Comparison of ENCODE assay signal across 17 cellular contexts in genomic region chr4:128384091-128384520, GRCh38.
DNase-seq lines count a peak whose midpoint lies in the region; ATAC-seq, FAIRE-seq and TF ChIP-seq lines count a peak whose summit lies in the region.
"Had no signal": no experiment of that assay in that cellular context is flagged by ENCODE, and none has a peak within 500 bp of the region (broad histone marks: within the 10 kb centered on the region; RNA-seq: fewer than 3 reads in every experiment).

No MANE protein-coding gene starts in this region.

- H3K27me3 ChIP-seq in astrocyte (ENCODE audit: insufficient read depth, low read length), result no peaks in the 10 kb centered on the region
- no peaks in the 10 kb centered on the region for H3K27me3 ChIP-seq in hepatocyte
- H3K27me3 ChIP-seq: foreskin keratinocyte had no signal

- no peaks in the 10 kb centered on the region for H3K9me2 ChIP-seq in hepatocyte (replicated peaks; ENCODE audit: insufficient read depth)

- H3K36me3 ChIP-seq in astrocyte (ENCODE audit: insufficient read depth, low read length) (no peaks in the 10 kb centered on the region), hepatocyte (replicated peaks; ENCODE audit: insufficient read depth, low read depth) (no peaks in the 10 kb centered on the region), urinary bladder (ENCODE audit: insufficient read depth) (no peaks in the 10 kb centered on the region)

- no peak for TF ChIP-seq CTCF in astrocyte (IDR thresholded peaks at IDR 0.05; ENCODE audit: insufficient read depth, low read depth, low read length)
- no peak for TF ChIP-seq CTCF in hepatocyte (IDR thresholded peaks at IDR 0.05; ENCODE audit: poor library complexity)

- 43% methylated on average over 2 of the region's 2 CpGs for WGBS in hepatocyte (ENCODE audit: low lambda C conversion rate, missing lambda C conversion rate)
- WGBS in urinary bladder, result 49% methylated on average over 2 of the region's 2 CpGs

- no peaks in the 10 kb centered on the region for H3K36me3 Mint-ChIP-seq in astrocyte (ENCODE audit: low read depth, unreplicated experiment)
- H3K36me3 Mint-ChIP-seq in activated CD8-positive, alpha-beta T cell treated with anti-CD3 and anti-CD28 coated beads, Interleukin-2, amount 10 ng/mL, durations not matched to agents 7 days and 5 days (ENCODE audit: low read depth), result no peaks in the 10 kb centered on the region
- H3K36me3 Mint-ChIP-seq: CD4-positive, alpha-beta memory T cell had no signal

- H3K27ac ChIP-seq in astrocyte (ENCODE audit: low read depth, low read length) (peak overlapping the region; percentile 24), hepatocyte (peak overlapping the region; percentile 41), urinary bladder (ENCODE audit: low read depth) (peak overlapping the region; percentile 54)
- H3K27ac ChIP-seq: foreskin keratinocyte had no signal

- peak; percentile 78 for FAIRE-seq in astrocyte (lab: Jason Lieb, UNC)
- FAIRE-seq: G401.6, islet of Langerhans had no signal

- H4K20me1 ChIP-seq in astrocyte (ENCODE audit: insufficient read depth, low read length), result no peaks in the 10 kb centered on the region
- H4K20me1 ChIP-seq in hepatocyte (ENCODE audit: insufficient read depth, poor library complexity, severe bottlenecking), result no peaks in the 10 kb centered on the region

- H3K4me2 ChIP-seq in astrocyte (ENCODE audit: low read length) (peak overlapping the region; percentile 19), hepatocyte (no peak overlapping the region)

- no peaks in the 10 kb centered on the region for H3K27me3 Mint-ChIP-seq in astrocyte (ENCODE audit: low read depth, unreplicated experiment)
- no peaks in the 10 kb centered on the region for H3K27me3 Mint-ChIP-seq in activated CD8-positive, alpha-beta T cell treated with anti-CD3 and anti-CD28 coated beads, Interleukin-2, amount 10 ng/mL, durations not matched to agents 7 days and 5 days (ENCODE audit: low read depth)
- H3K27me3 Mint-ChIP-seq: CD4-positive, alpha-beta memory T cell had no signal

- CTCF ChIA-PET in activated CD8-positive, alpha-beta T cell treated with anti-CD3 and anti-CD28 coated beads, Interleukin-2, amount 10 ng/mL, durations not matched to agents 7 days and 5 days (lab: Charles Lee), result no interaction called here

- H3K9me3 ChIP-seq in astrocyte (ENCODE audit: insufficient read depth, low read depth, low read length), result no peaks in the 10 kb centered on the region
- no peaks in the 10 kb centered on the region for H3K9me3 ChIP-seq in hepatocyte (ENCODE audit: low read depth)

- no peak overlapping the region for H3K4me3 ChIP-seq in astrocyte (ENCODE audit: insufficient read depth, low read depth, low read length)
- H3K4me3 ChIP-seq in hepatocyte, result no peak overlapping the region
- H3K4me3 ChIP-seq in urinary bladder (ENCODE audit: low read depth, low read length), result no peak overlapping the region

- H3K9me3 Mint-ChIP-seq in astrocyte (ENCODE audit: unreplicated experiment), result peaks cover 2% of the 10 kb centered on the region
- no peaks in the 10 kb centered on the region for H3K9me3 Mint-ChIP-seq in activated CD8-positive, alpha-beta T cell treated with anti-CD3 and anti-CD28 coated beads, Interleukin-2, amount 10 ng/mL, durations not matched to agents 7 days and 5 days (ENCODE audit: insufficient read depth)
- H3K9me3 Mint-ChIP-seq: activated T-helper 1 cell treated with anti-CD3 and anti-CD28 coated beads, Interleukin-12 subunit alpha, Interleukin-12 subunit beta, Interleukin-2, Interleukin-4 antibody, amounts not matched to agents 30 ng/mL and 10 ng/mL and 1 ng/mL, durations not matched to agents 14 hours and 24 hours and 36 hours had no signal

- H3K27ac Mint-ChIP-seq in astrocyte (ENCODE audit: unreplicated experiment), result peak overlapping the region; percentile 93
- H3K27ac Mint-ChIP-seq in activated CD8-positive, alpha-beta T cell treated with anti-CD3 and anti-CD28 coated beads, Interleukin-2, amount 10 ng/mL, durations not matched to agents 7 days and 5 days, result no peak overlapping the region
- H3K27ac Mint-ChIP-seq: activated T-helper 1 cell treated with anti-CD3 and anti-CD28 coated beads, Interleukin-12 subunit alpha, Interleukin-12 subunit beta, Interleukin-2, Interleukin-4 antibody, amounts not matched to agents 30 ng/mL and 10 ng/mL and 1 ng/mL, durations not matched to agents 14 hours and 24 hours and 36 hours; CD4-positive, alpha-beta memory T cell had no signal

- DNase-seq in GM03348 (ENCODE audit: low spot score), result peak; percentile 65
- DNase-seq in astrocyte (ENCODE audit: low read depth), result peak; percentile 87
- no peak for DNase-seq in hepatocyte (ENCODE audit: low spot score)
- no peak for DNase-seq in stimulated activated CD4-positive, alpha-beta T cell treated with anti-CD3 and anti-CD28 coated beads, Interleukin-15, amount 100 ng/mL, for 24 hours
- DNase-seq in epidermal melanocyte (ENCODE audit: insufficient read length, low spot score), result no peak
- DNase-seq in activated CD8-positive, alpha-beta T cell treated with anti-CD3 and anti-CD28 coated beads, Interleukin-2, amount 10 ng/mL, durations not matched to agents 7 days and 5 days, result no peak
- DNase-seq: activated CD4-positive, alpha-beta T cell treated with anti-CD3 and anti-CD28 coated beads, Interleukin-2, amount 50 U/mL, for 4 hours; anterior cingulate cortex; CD4-positive, alpha-beta memory T cell; foreskin keratinocyte; NCI-H1048; posterior cingulate gyrus; SIG-M5 had no signal

- H3K4me3 Mint-ChIP-seq in astrocyte (ENCODE audit: unreplicated experiment), result no peak overlapping the region
- H3K4me3 Mint-ChIP-seq in activated CD8-positive, alpha-beta T cell treated with anti-CD3 and anti-CD28 coated beads, Interleukin-2, amount 10 ng/mL, durations not matched to agents 7 days and 5 days, result no peak overlapping the region
- H3K4me3 Mint-ChIP-seq: activated T-helper 1 cell treated with anti-CD3 and anti-CD28 coated beads, Interleukin-12 subunit alpha, Interleukin-12 subunit beta, Interleukin-2, Interleukin-4 antibody, amounts not matched to agents 30 ng/mL and 10 ng/mL and 1 ng/mL, durations not matched to agents 14 hours and 24 hours and 36 hours had no signal

- POLR2A ChIA-PET in activated CD8-positive, alpha-beta T cell treated with anti-CD3 and anti-CD28 coated beads, Interleukin-2, amount 10 ng/mL, durations not matched to agents 7 days and 5 days (lab: Charles Lee), result no interaction called here

- H3K79me2 ChIP-seq in astrocyte (ENCODE audit: insufficient read depth, low read length) (no peaks in the 10 kb centered on the region), hepatocyte (no peaks in the 10 kb centered on the region)

- no peak for ATAC-seq in activated CD8-positive, alpha-beta T cell treated with anti-CD3 and anti-CD28 coated beads, Interleukin-2, amount 10 ng/mL, durations not matched to agents 7 days and 5 days
- ATAC-seq: foreskin keratinocyte had no signal

- H3K4me1 Mint-ChIP-seq in astrocyte (ENCODE audit: low read depth, unreplicated experiment), result peaks cover 76% of the 10 kb centered on the region
- H3K4me1 Mint-ChIP-seq in activated CD8-positive, alpha-beta T cell treated with anti-CD3 and anti-CD28 coated beads, Interleukin-2, amount 10 ng/mL, durations not matched to agents 7 days and 5 days (ENCODE audit: low read depth), result no peaks in the 10 kb centered on the region

- H3K4me1 ChIP-seq in astrocyte (ENCODE audit: insufficient read depth, low read length), result peaks cover 43% of the 10 kb centered on the region
- H3K4me1 ChIP-seq in hepatocyte (ENCODE audit: insufficient read depth), result peaks cover 13% of the 10 kb centered on the region
- peaks cover 2% of the 10 kb centered on the region for H3K4me1 ChIP-seq in urinary bladder (ENCODE audit: insufficient read depth)

- H2AFZ ChIP-seq in astrocyte (ENCODE audit: low read depth, low read length) (no peak overlapping the region), hepatocyte (no peak overlapping the region)

- no peak overlapping the region for H3K9ac ChIP-seq in astrocyte (ENCODE audit: low read length)

Comparison
In these comparisons a context has a peak if more than half of its experiments do, and no peak if none do; other contexts are left out.
1. DNase-seq: peak in GM03348 (single experiment) and astrocyte (single experiment); none in hepatocyte (single experiment), stimulated activated CD4-positive, alpha-beta T cell treated with anti-CD3 and anti-CD28 coated beads, Interleukin-15, amount 100 ng/mL, for 24 hours (single experiment), epidermal melanocyte (single experiment) and activated CD8-positive, alpha-beta T cell treated with anti-CD3 and anti-CD28 coated beads, Interleukin-2, amount 10 ng/mL, durations not matched to agents 7 days and 5 days (single experiment).
2. Peak in every context shown above with its lines, with median percentiles within 50 percentile points of each other: H3K27ac ChIP-seq.